Comparison of ENCODE assay signal across 8 cellular contexts in the genomic region with DNA sequence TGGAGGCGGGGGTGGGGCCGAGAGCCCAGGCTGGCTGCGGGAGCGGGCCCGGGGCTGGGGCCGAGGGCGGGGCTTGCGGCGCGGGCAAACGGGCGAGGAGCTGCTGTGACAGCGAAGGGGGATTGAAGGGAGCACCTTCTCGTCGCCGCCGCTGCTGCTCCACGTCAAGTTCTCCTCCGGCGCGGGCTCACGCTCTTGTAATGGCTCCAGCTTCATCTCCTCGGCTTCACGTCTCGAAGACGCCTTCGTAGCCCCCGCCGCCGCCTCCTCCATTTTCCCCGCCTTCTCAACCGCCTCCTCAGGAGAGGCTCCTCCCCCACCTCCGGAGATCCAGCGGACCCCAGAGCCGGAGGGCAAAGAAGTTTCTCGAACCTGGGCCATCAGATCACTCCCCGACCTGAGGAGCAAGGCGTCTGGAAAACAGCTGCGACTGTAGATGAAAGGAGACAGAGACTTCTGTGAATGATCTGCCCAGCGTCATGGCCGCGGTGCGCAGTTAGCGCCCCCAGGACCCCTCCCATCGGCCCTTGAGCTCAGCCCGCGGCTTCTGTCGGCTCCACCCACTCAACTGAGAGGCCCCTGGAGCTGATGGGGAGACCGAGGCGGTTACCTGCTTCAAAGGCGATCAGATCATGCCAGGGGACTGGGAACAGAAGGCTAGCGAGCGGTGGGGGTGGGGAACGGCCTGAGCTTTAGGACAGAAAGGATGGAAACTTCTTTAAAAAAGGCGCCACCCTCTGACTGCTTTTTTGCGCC. TPM values are rescaled to one million over a fixed set of nuclear protein-coding genes. Genes with fewer than 3 reads are reported as not detected.
DNase-seq lines count a peak whose midpoint lies in the region; ATAC-seq and TF ChIP-seq lines count a peak whose summit lies in the region.

No MANE protein-coding gene starts in this region.

- CTCF ChIA-PET in BJ (lab: Yijun Ruan, JAX), result no interaction called here
- CTCF ChIA-PET in RWPE1 (lab: Yijun Ruan, JAX), result interaction anchor here (0.6 kb wide), 2 partner anchors 353 to 1362 kb away, joined by 3 to 6 read pairs; no protein-coding TSS in a partner anchor

- H3K4me3 ChIP-seq in BJ (ENCODE audit: low read depth, low read length) (peak overlapping the region; percentile 65), parathyroid adenoma (ENCODE audit: low read depth, low read length) (peak overlapping the region; percentile 88)

- peak overlapping the region; percentile 80 for H2AFZ ChIP-seq in parathyroid adenoma

- H3K27ac ChIP-seq in RWPE1 (peak overlapping the region; percentile 76), parathyroid adenoma (peak overlapping the region; percentile 99)

- peak overlapping the region; percentile 76 for H3K9ac ChIP-seq in parathyroid adenoma

- DNase-seq in BJ (ENCODE audit: low read depth), result no peak
- DNase-seq in RWPE1 (ENCODE audit: low spot score), result peak; percentile 5
- peak; percentile 58 for DNase-seq in activated naive CD4-positive, alpha-beta T cell treated with Interleukin-2 at 50 U/mL for 16 hours
- peak; percentile 36 for DNase-seq in glomerular visceral epithelial cell (ENCODE audit: extremely low spot score)
- DNase-seq in ureter (ENCODE audit: low spot score), result peak; percentile 69

- H3K36me3 ChIP-seq in BJ (ENCODE audit: control insufficient read depth, insufficient read depth, low read length) (no peaks in the 10 kb centered on the region), parathyroid adenoma (ENCODE audit: control insufficient read depth, insufficient read depth, low read length) (no peaks in the 10 kb centered on the region)

- ATAC-seq in GM19324 (IDR thresholded peaks at IDR 0.05; ENCODE audit: low FRiP score, unreplicated experiment), result peak; percentile 67
- ATAC-seq in HG03520 (IDR thresholded peaks at IDR 0.05; ENCODE audit: unreplicated experiment), result peak; percentile 46

- H3K4me2 ChIP-seq in parathyroid adenoma (ENCODE audit: low read length), result peak overlapping the region; percentile 94

- no peaks in the 10 kb centered on the region for H3K9me3 ChIP-seq in parathyroid adenoma (ENCODE audit: control insufficient read depth, low read length)

- no peaks in the 10 kb centered on the region for H3K4me1 ChIP-seq in parathyroid adenoma

- POLR2A ChIA-PET in BJ (lab: Charles Lee) (no interaction called here), RWPE1 (lab: Yijun Ruan, JAX; ENCODE audit: low non-redundant PET) (no interaction called here)

- no peaks in the 10 kb centered on the region for H3K79me2 ChIP-seq in parathyroid adenoma

- TF ChIP-seq CTCF in BJ (IDR thresholded peaks at IDR 0.05; ENCODE audit: insufficient read depth, low read depth, low read length), result no peak
- no peak for TF ChIP-seq CTCF in RWPE1 (conservative IDR thresholded peaks at IDR 0.05; ENCODE audit: low read depth)
- no peak for TF ChIP-seq CTCF in parathyroid adenoma (IDR thresholded peaks at IDR 0.05)

- H3K27me3 ChIP-seq in BJ (ENCODE audit: control insufficient read depth, insufficient read depth, low read length) (no peaks in the 10 kb centered on the region), parathyroid adenoma (ENCODE audit: control insufficient read depth, insufficient read depth, low read length) (no peaks in the 10 kb centered on the region)

RNA-seq across cellular contexts. Expression of a gene that starts 0.9 kb away (rescaled TPM):
- polyA plus RNA-seq in BJ (2011; rRNA removed), result 0.49 and 0.65 TPM in 2 replicates
- polyA minus RNA-seq in BJ (2011; rRNA and poly(A)+ RNA removed), result 1.0 and 2.8 TPM in 2 replicates
- 3.5 TPM for total RNA-seq in ureter

RNA-seq across cellular contexts. Expression of a gene that starts 36.8 kb away (rescaled TPM):
- polyA plus RNA-seq in BJ (2011; rRNA removed), result 22.1 and 28.4 TPM in 2 replicates
- 6.6 and 8.9 TPM in 2 replicates for polyA minus RNA-seq in BJ (2011; rRNA and poly(A)+ RNA removed)
- 19.1 TPM for total RNA-seq in ureter
